Comparison of ENCODE assay signal across 1 cellular context in genomic region chr15:48202068-48202467, GRCh38.
TF ChIP-seq lines count a peak whose summit lies in the region.

No MANE protein-coding gene starts in this region.

TF ChIP-seq in H1, 55 proteins besides CTCF, POLR2A, EP300 and RAD21:
- TF ChIP-seq POLR2AphosphoS5 (IDR thresholded peaks at IDR 0.05; ENCODE audit: low read depth, low read length) (0 out of 2 replicates have a peak, but pooled peaks have one; percentile 22), TCF12 (IDR thresholded peaks at IDR 0.05; ENCODE audit: low read depth, low read length) (0 out of 2 replicates have a peak, but pooled peaks have one; percentile 53), YY1 (IDR thresholded peaks at IDR 0.05; ENCODE audit: low read depth, low read length) (no peak), CREB1 (IDR thresholded peaks at IDR 0.05) (no peak), SIRT6 (IDR thresholded peaks at IDR 0.05; ENCODE audit: low read length) (no peak)
